11 cellular contexts compared by ENCODE assay signal in genomic region chr14:102870994-102871831, GRCh38. TPM values are rescaled to one million over a fixed set of nuclear protein-coding genes. Genes with fewer than 3 reads are reported as not detected.
A peak's percentile ranks its signal among the peaks of the same experiment; 100 is the strongest.
DNase-seq lines count a peak whose midpoint lies in the region; ATAC-seq and TF ChIP-seq lines count a peak whose summit lies in the region.
"Had no signal": no experiment of that assay in that cellular context is flagged by ENCODE, and none has a peak within 500 bp of the region (broad histone marks: within the 10 kb centered on the region; RNA-seq: fewer than 3 reads in every experiment).

No MANE protein-coding gene starts in this region.

- H3K4me3 ChIP-seq in CD4-positive, CD25-positive, alpha-beta regulatory T cell (ENCODE audit: low read depth, low read length): no peak overlapping the region
- no peak overlapping the region for H3K4me3 ChIP-seq in right lobe of liver
- H3K4me3 ChIP-seq: BLaER1 treated with 17β-estradiol and CSF1 and Interleukin-3, amounts not matched to agents 10 nM and 100 nM had no signal

- peak overlapping the region; percentile 30 for H3K27ac ChIP-seq in CD4-positive, CD25-positive, alpha-beta regulatory T cell (ENCODE audit: insufficient read depth, low read length, poor library complexity, severe bottlenecking)
- H3K27ac ChIP-seq in right lobe of liver: peak overlapping the region; percentile 16 to 75 (median 73)
- H3K27ac ChIP-seq: BLaER1 treated with 17β-estradiol and CSF1 and Interleukin-3, amounts not matched to agents 10 nM and 100 nM had no signal

- peak in 1 of 3 donors; percentile 7 for DNase-seq in CD4-positive, CD25-positive, alpha-beta regulatory T cell
- peak; percentile 94 for DNase-seq in DMS79 treated with DMSO at 0.1 percent for 48 hours (lab: John Stamatoyannopoulos, UW)
- DNase-seq in right lobe of liver: peak; percentile 53 to 77 (median 77)
- no peak for DNase-seq in pons (ENCODE audit: low spot score)
- DNase-seq in DMS53 (lab: John Stamatoyannopoulos, UW): no peak
- DNase-seq: IMR-90, kidney, NCI-H526 treated with DMSO at 0.1 percent for 48 hours had no signal

- WGBS in right lobe of liver (ENCODE audit: insufficient coverage, low coverage, low lambda C conversion rate, missing lambda C conversion rate): 38% methylated on average over 4 of the region's 10 CpGs

- H3K4me3 Mint-ChIP-seq in CD4-positive, CD25-positive, alpha-beta regulatory T cell: no peak overlapping the region
- H3K4me3 Mint-ChIP-seq in activated T-helper 17 cell treated with anti-CD3 and anti-CD28 coated beads, Interleukin-2, amount 50 U/mL, for 72 hours: no peak overlapping the region

- no peaks in the 10 kb centered on the region for H3K9me3 ChIP-seq in CD4-positive, CD25-positive, alpha-beta regulatory T cell (ENCODE audit: control insufficient read depth in 2 of 2, low read length in 2 of 2)
- no peaks in the 10 kb centered on the region for H3K9me3 ChIP-seq in right lobe of liver
- H3K9me3 ChIP-seq: BLaER1 treated with 17β-estradiol and CSF1 and Interleukin-3, amounts not matched to agents 10 nM and 100 nM had no signal

- TF ChIP-seq POLR2A in right lobe of liver (IDR thresholded peaks at IDR 0.05): no peak

- H3K27me3 ChIP-seq in CD4-positive, CD25-positive, alpha-beta regulatory T cell (ENCODE audit: control insufficient read depth, insufficient read depth, low read length): no peaks in the 10 kb centered on the region
- H3K27me3 ChIP-seq in right lobe of liver: no peaks in the 10 kb centered on the region
- H3K27me3 ChIP-seq: BLaER1 treated with 17β-estradiol and CSF1 and Interleukin-3, amounts not matched to agents 10 nM and 100 nM had no signal

- peaks cover 7% of the 10 kb centered on the region for H3K4me1 ChIP-seq in CD4-positive, CD25-positive, alpha-beta regulatory T cell (ENCODE audit: control insufficient read depth, insufficient read depth, low read length, poor library complexity, severe bottlenecking)
- H3K4me1 ChIP-seq in right lobe of liver: peaks cover 0 to 42% (median 20%) of the 10 kb centered on the region in 4 donors

- no peak for TF ChIP-seq CTCF in right lobe of liver (IDR thresholded peaks at IDR 0.05)

- peaks cover 0 to 2% (median 0%) of the 10 kb centered on the region in 7 donors for H3K9me3 Mint-ChIP-seq in CD4-positive, CD25-positive, alpha-beta regulatory T cell
- H3K9me3 Mint-ChIP-seq in activated T-helper 17 cell treated with anti-CD3 and anti-CD28 coated beads, Interleukin-2, amount 50 U/mL, for 72 hours: no peaks in the 10 kb centered on the region

- peaks cover 49% of the 10 kb centered on the region for H3K36me3 ChIP-seq in CD4-positive, CD25-positive, alpha-beta regulatory T cell (ENCODE audit: control insufficient read depth, insufficient read depth, low read length)
- H3K36me3 ChIP-seq in right lobe of liver: no peaks in the 10 kb centered on the region

- H3K36me3 Mint-ChIP-seq in CD4-positive, CD25-positive, alpha-beta regulatory T cell: peaks cover 28% of the 10 kb centered on the region
- H3K36me3 Mint-ChIP-seq in activated T-helper 17 cell treated with anti-CD3 and anti-CD28 coated beads, Interleukin-2, amount 50 U/mL, for 72 hours (ENCODE audit: low read depth): peaks cover 33% of the 10 kb centered on the region

- H3K4me1 Mint-ChIP-seq in CD4-positive, CD25-positive, alpha-beta regulatory T cell: peaks cover 13 to 27% (median 20%) of the 10 kb centered on the region in 4 donors
- H3K4me1 Mint-ChIP-seq in activated T-helper 17 cell treated with anti-CD3 and anti-CD28 coated beads, Interleukin-2, amount 50 U/mL, for 72 hours: peaks cover 13% of the 10 kb centered on the region

- ATAC-seq in CD4-positive, CD25-positive, alpha-beta regulatory T cell (ENCODE audit: low read depth in 2 of 2): no peak
- ATAC-seq in activated T-helper 17 cell treated with anti-CD3 and anti-CD28 coated beads, Interleukin-2, amount 50 U/mL, for 72 hours (replicated peaks): peak; percentile 58
- ATAC-seq in right lobe of liver: peak; percentile 30 to 64 (median 48)
- ATAC-seq in GM21447 (IDR thresholded peaks at IDR 0.05; ENCODE audit: unreplicated experiment): no peak

- H3K27ac Mint-ChIP-seq in CD4-positive, CD25-positive, alpha-beta regulatory T cell: peak overlapping the region; percentile 25 to 78 (median 53)
- peak overlapping the region; percentile 21 for H3K27ac Mint-ChIP-seq in activated T-helper 17 cell treated with anti-CD3 and anti-CD28 coated beads, Interleukin-2, amount 50 U/mL, for 72 hours

- intact Hi-C loops in right lobe of liver (cut with DNase I): no loop called here

- H3K27me3 Mint-ChIP-seq in CD4-positive, CD25-positive, alpha-beta regulatory T cell: no peaks in the 10 kb centered on the region
- H3K27me3 Mint-ChIP-seq in activated T-helper 17 cell treated with anti-CD3 and anti-CD28 coated beads, Interleukin-2, amount 50 U/mL, for 72 hours: no peaks in the 10 kb centered on the region

RNA-seq across cellular contexts. Expression of gene AMN, which starts 51.2 kb away (rescaled TPM):
- 0.86 TPM for total RNA-seq in CD4-positive, CD25-positive, alpha-beta regulatory T cell
- polyA plus RNA-seq in CD4-positive, CD25-positive, alpha-beta regulatory T cell: 1 to 10 TPM in 1 of 4 donors, under 1 TPM in 2, not detected in 1; 0.24 to 2.2 (median 0.46) TPM
- total RNA-seq in activated T-helper 17 cell treated with anti-CD3 and anti-CD28 coated beads, Interleukin-2, amount 50 U/mL, for 72 hours: 1 to 10 TPM; 2.1 to 2.3 TPM
- total RNA-seq in right lobe of liver: 10 to 100 TPM in 5 of 6 experiments, 1 to 10 TPM in 1; 7.1 to 69.1 (median 28.6) TPM

Comparison
In these comparisons a context has a peak if more than half of its experiments do, and no peak if none do; other contexts are left out.
1. ATAC-seq: peak in activated T-helper 17 cell treated with anti-CD3 and anti-CD28 coated beads, Interleukin-2, amount 50 U/mL, for 72 hours (single experiment) and right lobe of liver (4 of 4); none in CD4-positive, CD25-positive, alpha-beta regulatory T cell (0 of 2) and GM21447 (single experiment).
2. DNase-seq: peak in DMS79 treated with DMSO at 0.1 percent for 48 hours (single experiment) and right lobe of liver (3 of 3); none in pons (single experiment) and DMS53 (single experiment).